7 cellular contexts compared by ENCODE assay signal in genomic region chr1:35191429-35192055, GRCh38. TPM values are rescaled to one million over a fixed set of nuclear protein-coding genes. Genes with fewer than 3 reads are reported as not detected.
DNase-seq lines count a peak whose midpoint lies in the region; ATAC-seq lines count a peak whose summit lies in the region.

No MANE protein-coding gene starts in this region.

- H3K4me1 Mint-ChIP-seq in activated T-helper 2 cell treated with anti-CD3 and anti-CD28 coated beads, Interferon-gamma antibody, Interleukin-2, Interleukin-4, amounts not matched to agents 10 μg/mL and 5 μg/mL and 100 μg/mL, durations not matched to agents 14 hours and 24 hours and 36 hours (ENCODE audit: low read depth): peaks cover 48% of the 10 kb centered on the region
- H3K4me1 Mint-ChIP-seq in immature natural killer cell: peaks cover 59 to 65% of the 10 kb centered on the region in 2 donors

- peak overlapping the region; percentile 73 to 100 (median 97) for H3K9ac ChIP-seq in subcutaneous abdominal adipose tissue (ENCODE audit: low read length in 5 of 5)

- peaks cover 32 to 45% (median 44%) of the 10 kb centered on the region in 5 donors for H3K36me3 ChIP-seq in subcutaneous abdominal adipose tissue (ENCODE audit: control insufficient read depth in 5 of 5, insufficient read depth in 5 of 5, low read length in 5 of 5)

- no peaks in the 10 kb centered on the region for H3K9me3 ChIP-seq in subcutaneous abdominal adipose tissue (ENCODE audit: control insufficient read depth in 5 of 5, low read length in 5 of 5)

- H3K27ac Mint-ChIP-seq in activated T-helper 2 cell treated with anti-CD3 and anti-CD28 coated beads, Interferon-gamma antibody, Interleukin-2, Interleukin-4, amounts not matched to agents 10 μg/mL and 5 μg/mL and 100 μg/mL, durations not matched to agents 14 hours and 24 hours and 36 hours: peak overlapping the region; percentile 94
- H3K27ac Mint-ChIP-seq in immature natural killer cell: peak overlapping the region; percentile 90 to 97 (median 93)

- peak; percentile 17 for DNase-seq in HT-29 (ENCODE audit: low spot score)
- no peak for DNase-seq in activated T-helper 2 cell treated with anti-CD3 and anti-CD28 coated beads, Interferon-gamma antibody, Interleukin-2, Interleukin-4, amounts not matched to agents 10 μg/mL and 5 μg/mL and 100 μg/mL, durations not matched to agents 14 hours and 24 hours and 36 hours (ENCODE audit: low spot score)
- DNase-seq in immature natural killer cell: no peak
- no peak for DNase-seq in NCI-H1105 treated with DMSO at 0.1 percent for 48 hours (lab: John Stamatoyannopoulos, UW)
- no peak for DNase-seq in NCI-H1092 treated with DMSO at 0.1 percent for 48 hours (lab: John Stamatoyannopoulos, UW)

- H3K27me3 Mint-ChIP-seq in activated T-helper 2 cell treated with anti-CD3 and anti-CD28 coated beads, Interferon-gamma antibody, Interleukin-2, Interleukin-4, amounts not matched to agents 10 μg/mL and 5 μg/mL and 100 μg/mL, durations not matched to agents 14 hours and 24 hours and 36 hours (ENCODE audit: low read depth): no peaks in the 10 kb centered on the region
- H3K27me3 Mint-ChIP-seq in immature natural killer cell (ENCODE audit: low read depth in 3 of 3): peaks cover 10 to 30% (median 25%) of the 10 kb centered on the region in 3 donors

- peaks cover 2 to 44% (median 35%) of the 10 kb centered on the region in 5 donors for H3K4me1 ChIP-seq in subcutaneous abdominal adipose tissue (ENCODE audit: control insufficient read depth in 5 of 5, insufficient read depth in 5 of 5, low read length in 5 of 5)

- no peaks in the 10 kb centered on the region for H3K27me3 ChIP-seq in subcutaneous abdominal adipose tissue (ENCODE audit: control insufficient read depth in 5 of 5, insufficient read depth in 4 of 5, low read length in 5 of 5)

- peaks cover 59% of the 10 kb centered on the region for H3K36me3 Mint-ChIP-seq in activated T-helper 2 cell treated with anti-CD3 and anti-CD28 coated beads, Interferon-gamma antibody, Interleukin-2, Interleukin-4, amounts not matched to agents 10 μg/mL and 5 μg/mL and 100 μg/mL, durations not matched to agents 14 hours and 24 hours and 36 hours (ENCODE audit: low read depth)
- H3K36me3 Mint-ChIP-seq in immature natural killer cell: peaks cover 29 to 49% (median 46%) of the 10 kb centered on the region in 3 donors

- no peak for ATAC-seq in HG03378 (IDR thresholded peaks at IDR 0.05; ENCODE audit: unreplicated experiment)

- peak overlapping the region; percentile 91 for H3K4me3 Mint-ChIP-seq in activated T-helper 2 cell treated with anti-CD3 and anti-CD28 coated beads, Interferon-gamma antibody, Interleukin-2, Interleukin-4, amounts not matched to agents 10 μg/mL and 5 μg/mL and 100 μg/mL, durations not matched to agents 14 hours and 24 hours and 36 hours (ENCODE audit: low read depth)
- peak overlapping the region; percentile 89 to 96 (median 95) for H3K4me3 Mint-ChIP-seq in immature natural killer cell

- H3K27ac ChIP-seq in subcutaneous abdominal adipose tissue (ENCODE audit: low read depth, low read length): peak overlapping the region; percentile 79

- H3K9me3 Mint-ChIP-seq in activated T-helper 2 cell treated with anti-CD3 and anti-CD28 coated beads, Interferon-gamma antibody, Interleukin-2, Interleukin-4, amounts not matched to agents 10 μg/mL and 5 μg/mL and 100 μg/mL, durations not matched to agents 14 hours and 24 hours and 36 hours: no peaks in the 10 kb centered on the region
- H3K9me3 Mint-ChIP-seq in immature natural killer cell: no peaks in the 10 kb centered on the region

- peak overlapping the region; percentile 77 to 96 (median 94) for H3K4me3 ChIP-seq in subcutaneous abdominal adipose tissue (ENCODE audit: low read depth in 1 of 5, low read length in 5 of 5)

- intact Hi-C loops in activated T-helper 2 cell treated with anti-CD3 and anti-CD28 coated beads, Interferon-gamma antibody, Interleukin-2, Interleukin-4, amounts not matched to agents 10 μg/mL and 5 μg/mL and 100 μg/mL, durations not matched to agents 14 hours and 24 hours and 36 hours (cut with micrococcal nuclease): loop anchor here (1.0 to 5.0 kb wide), 8 partner anchors 77 to 966 kb away; partner anchors contain the start of genes AGO3, C1orf216, KIAA0319L and MAP7D1

RNA-seq across cellular contexts. Expression of gene SFPQ, which starts 1.4 kb away (rescaled TPM):
- total RNA-seq in HT-29 (2014; rRNA removed; shearing (Covaris generic)): 166 and 167 TPM in 2 replicates
- 358 and 369 TPM in 2 replicates for total RNA-seq in activated T-helper 2 cell treated with anti-CD3 and anti-CD28 coated beads, Interferon-gamma antibody, Interleukin-2, Interleukin-4, amounts not matched to agents 10 μg/mL and 5 μg/mL and 100 μg/mL, durations not matched to agents 14 hours and 24 hours and 36 hours
- polyA plus RNA-seq in immature natural killer cell: 100 to 1,000 TPM in 1 of 3 donors, 10 to 100 TPM in 2; 35.4 to 155 (median 82.1) TPM
